5 cellular contexts compared by ENCODE assay signal in the genomic region with DNA sequence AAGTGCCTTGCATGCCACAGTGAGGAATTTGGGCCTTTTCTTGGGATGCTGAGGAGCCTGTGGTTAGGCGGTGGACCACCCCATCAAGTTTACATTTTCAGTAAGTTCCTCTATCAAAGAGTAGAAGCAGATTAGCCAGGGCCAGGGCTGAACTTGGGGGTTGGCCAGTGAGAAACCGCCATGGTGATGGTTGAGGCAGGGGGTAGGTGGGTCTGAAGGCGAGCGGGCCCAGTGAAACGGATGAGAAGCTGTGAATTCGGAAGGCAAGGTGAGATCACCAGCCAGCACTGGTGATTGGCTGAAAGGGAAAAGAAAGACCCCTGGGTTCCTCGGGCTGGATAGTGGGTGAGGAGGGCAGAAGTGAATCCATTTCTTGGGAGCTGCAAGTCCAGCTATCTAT.
"Had no signal": no experiment of that assay in that cellular context is flagged by ENCODE, and none has a peak within 500 bp of the region (broad histone marks: within the 10 kb centered on the region; RNA-seq: fewer than 3 reads in every experiment).

No MANE protein-coding gene starts in this region.

- H3K27ac Mint-ChIP-seq: GM23338 had no signal

- ATAC-seq: GM23338, K562 had no signal

- H3K4me3 ChIP-seq: GM23338, K562 had no signal

- DNase-seq: H9, HCEC 1CT, IMR-90 had no signal

- H3K4me1 Mint-ChIP-seq: GM23338 had no signal

- H3K9me3 Mint-ChIP-seq: GM23338, H9 had no signal

- H3K4me3 Mint-ChIP-seq: GM23338, H9 had no signal
